ENCODE assay signal across 8 cellular contexts in the genomic region with DNA sequence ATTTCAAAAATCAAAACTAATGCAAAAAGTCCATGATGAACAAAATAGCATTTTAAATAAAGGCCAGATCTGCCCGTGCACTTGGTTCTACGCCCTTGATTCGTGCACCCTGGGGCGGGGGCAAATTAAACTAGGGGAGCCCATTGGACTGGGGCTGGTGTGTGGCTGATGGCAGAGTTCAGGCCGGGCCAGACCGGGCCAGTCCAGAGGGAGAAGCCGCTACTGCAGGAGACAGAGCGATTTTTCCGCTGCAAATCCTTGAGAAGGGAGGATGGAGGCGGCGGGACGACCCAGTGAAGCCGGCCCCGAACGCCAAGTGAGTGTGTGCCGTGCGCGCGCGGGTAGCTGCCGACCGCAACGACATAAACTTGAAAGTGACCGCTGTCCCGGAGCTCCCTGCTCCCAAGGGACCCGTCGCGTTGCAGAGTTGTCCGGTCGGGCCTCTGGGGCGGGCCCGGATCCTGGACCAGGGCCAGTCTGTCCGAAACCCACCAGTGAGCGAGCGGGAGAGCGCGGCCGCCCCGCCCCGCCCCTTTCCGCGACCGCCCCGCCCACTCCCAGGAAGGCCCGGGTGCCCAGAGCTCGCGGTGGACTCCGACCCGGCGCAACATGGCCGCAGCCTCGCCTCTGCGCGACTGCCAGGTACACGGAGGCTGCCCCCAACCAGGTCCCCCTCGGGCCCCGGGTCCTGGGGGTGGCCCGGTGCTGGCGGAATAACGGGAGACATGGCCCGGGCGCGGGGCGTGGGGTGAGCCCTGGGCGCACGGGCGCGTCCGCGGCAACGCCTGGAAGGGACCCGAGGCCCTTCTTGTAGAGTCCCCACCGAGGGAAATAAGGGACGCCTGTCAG. TPM values are rescaled to one million over a fixed set of nuclear protein-coding genes. Genes with fewer than 3 reads are reported as not detected.
A peak's percentile ranks its signal among the peaks of the same experiment; 100 is the strongest.
DNase-seq lines count a peak whose midpoint lies in the region; ATAC-seq and TF ChIP-seq lines count a peak whose summit lies in the region.

TTC38 (plus strand) TSS at position 578 of the 849 bp plus-strand sequence; CDS start at position 610, 32 bp downstream.

- peaks cover 3% of the 10 kb centered on the region for H3K9me3 ChIP-seq in mammary epithelial cell (replicated peaks; ENCODE audit: insufficient read depth, low read length)
- no peaks in the 10 kb centered on the region for H3K9me3 ChIP-seq in iPS-18a (ENCODE audit: control insufficient read depth, low read depth, low read length)

- H3K27ac ChIP-seq in mammary epithelial cell (ENCODE audit: insufficient read depth, low read depth, low read length): no peak within 1 kb of the TSS
- H3K27ac ChIP-seq in iPS-18a (ENCODE audit: low read length): no peak within 1 kb of the TSS

- no TSS peak for BruUV-seq in mammary epithelial cell (replicated peaks; lab: Mats Ljungman, UMichigan)

- dilution Hi-C loops in mammary epithelial cell (cut with HindIII; ENCODE audit: low sequenced_read_pairs): no loop called here

- no peak for TF ChIP-seq CTCF in mammary epithelial cell (conservative IDR thresholded peaks at IDR 0.05 in 1 of 2, IDR thresholded peaks at IDR 0.05 in 1 of 2; ENCODE audit: extremely low read depth in 1 of 2, insufficient read depth in 1 of 2, low read depth in 1 of 2, low read length in 2 of 2)

- H3K4me2 ChIP-seq in mammary epithelial cell (ENCODE audit: insufficient read depth, low read depth, low read length): peak within 1 kb of the TSS; percentile 94

- DNase-seq in DMS53 treated with DMSO at 0.1 percent for 48 hours (lab: John Stamatoyannopoulos, UW; ENCODE audit: unreplicated experiment): peak; percentile 62
- peak; percentile 15 for DNase-seq in NAMALWA (ENCODE audit: low spot score)
- peak; percentile 85 for DNase-seq in UCSD-AML1 (lab: John Stamatoyannopoulos, UW; ENCODE audit: unreplicated experiment)
- peak; percentile 68 for DNase-seq in mammary epithelial cell
- peak; percentile 94 for DNase-seq in sciatic nerve (ENCODE audit: low spot score)

- in situ Hi-C loops in mammary epithelial cell (cut with MboI; ENCODE audit: low sequenced_read_pairs in 2 of 2): no loop called here

- H3K9ac ChIP-seq in mammary epithelial cell (ENCODE audit: insufficient read depth, low read length): no peak within 1 kb of the TSS
- H3K9ac ChIP-seq in iPS-18a (ENCODE audit: low read length): peak within 1 kb of the TSS; percentile 59

- peak within 1 kb of the TSS; percentile 94 for H2AFZ ChIP-seq in mammary epithelial cell (ENCODE audit: low read depth, low read length)

- H4K20me1 ChIP-seq in mammary epithelial cell (ENCODE audit: insufficient read depth, low read length): no peaks in the 10 kb centered on the region

- H3K4me1 ChIP-seq in mammary epithelial cell (ENCODE audit: insufficient read depth, low read length) (peaks cover 3% of the 10 kb centered on the region), iPS-18a (ENCODE audit: control insufficient read depth, low read depth, low read length) (no peaks in the 10 kb centered on the region)

- CTCF ChIA-PET in mammary epithelial cell (lab: Charles Lee; ENCODE audit: low non-redundant PET): interaction anchor here (0.7 kb wide), 1 partner anchor 12 kb away, joined by 3 read pairs; no protein-coding TSS in a partner anchor

- ATAC-seq in GM21737 (IDR thresholded peaks at IDR 0.05; ENCODE audit: unreplicated experiment): peak; percentile 87
- ATAC-seq in sciatic nerve: peak; percentile 98
- no peak for ATAC-seq in HG03457 (IDR thresholded peaks at IDR 0.05; ENCODE audit: unreplicated experiment)

- intact Hi-C loops in mammary epithelial cell (cut with micrococcal nuclease): loop anchor here (2.0 kb wide), 1 partner anchor 17 kb away; the partner anchor contains the start of gene CDPF1
- intact Hi-C loops in sciatic nerve (cut with DNase I): no loop called here

- WGBS in mammary epithelial cell (ENCODE audit: low coverage, missing lambda C conversion rate): 2% methylated on average over 13 of the region's 74 CpGs

- H3K27me3 ChIP-seq in mammary epithelial cell (ENCODE audit: insufficient read depth, low read length) (no peaks in the 10 kb centered on the region), iPS-18a (ENCODE audit: control insufficient read depth, insufficient read depth, low read length) (peaks cover 31% of the 10 kb centered on the region)

- H3K36me3 ChIP-seq in mammary epithelial cell (ENCODE audit: insufficient read depth, low read length) (peaks cover 1% of the 10 kb centered on the region), iPS-18a (ENCODE audit: control insufficient read depth, low read depth, low read length) (peaks cover 4% of the 10 kb centered on the region)

- H3K79me2 ChIP-seq in mammary epithelial cell (ENCODE audit: insufficient read depth, low read length): peaks cover 4% of the 10 kb centered on the region

- H3K4me3 ChIP-seq in mammary epithelial cell (replicated peaks in 1 of 3; ENCODE audit: insufficient read depth in 1 of 3, low read depth in 2 of 3, low read length in 3 of 3) (peak within 1 kb of the TSS; percentile 61 to 93 (median 71)), iPS-18a (ENCODE audit: low read length) (peak within 1 kb of the TSS; percentile 75)

RNA-seq across cellular contexts. Expression of gene TTC38, which starts in this region (rescaled TPM):
- total RNA-seq in mammary epithelial cell: 10 to 100 TPM; 14.3 to 16.0 TPM
- polyA plus RNA-seq in mammary epithelial cell: 14.5 TPM
- polyA minus RNA-seq in mammary epithelial cell: 17.7 TPM
- total RNA-seq in sciatic nerve: 25.7 TPM

Comparison
In these comparisons a context has a peak if more than half of its experiments do, and no peak if none do; other contexts are left out.
1. DNase-seq: peak in every context shown above with its lines; median percentile 94 in sciatic nerve; 85 in UCSD-AML1; 68 in mammary epithelial cell; 62 in DMS53 treated with DMSO at 0.1 percent for 48 hours; 15 in NAMALWA.